ENCODE assay signal across 23 cellular contexts in the genomic region with DNA sequence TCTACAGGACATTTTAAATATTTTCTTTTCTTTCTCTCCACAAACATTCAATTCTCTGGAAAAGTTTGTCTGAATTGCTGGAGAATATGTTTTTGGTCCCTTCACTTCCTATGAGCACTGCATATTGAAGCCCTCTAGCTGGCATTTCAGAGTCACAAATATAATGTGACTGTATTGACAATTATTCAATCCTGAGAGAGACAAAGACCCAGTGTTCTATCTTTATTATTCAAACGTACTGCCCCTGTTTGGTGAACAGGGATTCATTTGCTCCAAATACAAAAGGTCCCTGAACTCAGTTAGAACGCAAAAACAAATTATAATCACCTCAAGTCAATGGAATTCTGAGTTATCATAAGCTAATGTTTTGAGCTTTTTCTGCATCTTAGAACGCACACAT.
"Had no signal": no experiment of that assay in that cellular context is flagged by ENCODE, and none has a peak within 500 bp of the region (broad histone marks: within the 10 kb centered on the region; RNA-seq: fewer than 3 reads in every experiment).

No MANE protein-coding gene starts in this region.

- FAIRE-seq: frontal cortex, islet of Langerhans, small intestine had no signal

- H3K4me1 ChIP-seq: body of pancreas, heart right ventricle, testis, upper lobe of right lung had no signal

- H3K36me3 ChIP-seq: heart right ventricle, upper lobe of right lung had no signal

- H3K4me3 ChIP-seq: body of pancreas, heart right ventricle, lung, mucosa of descending colon, testis, upper lobe of right lung had no signal

- H3K27ac ChIP-seq: body of pancreas, heart right ventricle, testis, upper lobe of right lung had no signal

- H3K27me3 ChIP-seq: body of pancreas, heart right ventricle, testis, upper lobe of right lung had no signal

- DNase-seq: activated CD4-positive, alpha-beta T cell treated with anti-CD3 and anti-CD28 coated beads, Interleukin-2, amount 10 ng/mL, durations not matched to agents 24 days and 14 days; activated CD4-positive, CD25-positive, alpha-beta regulatory T cell; activated CD8-positive, alpha-beta memory T cell treated with anti-CD3 and anti-CD28 coated beads, Interleukin-2, amount 50 U/mL, for 4 hours; activated CD8-positive, alpha-beta T cell treated with anti-CD3 and anti-CD28 coated beads, Interleukin-2, amount 10 ng/mL, durations not matched to agents 7 days and 5 days; activated effector memory CD4-positive, alpha-beta T cell treated with anti-CD3 and anti-CD28 coated beads, Interleukin-2, amount 50 U/mL, for 16 hours; activated T-cell treated with anti-CD3 and anti-CD28 coated beads, Interleukin-2, amount 50 U/mL, for 48 hours; amygdala; body of pancreas; cortex of kidney; effector memory CD4-positive, alpha-beta T cell; heart right ventricle; left colon; mucosa of descending colon; naive thymus-derived CD4-positive, alpha-beta T cell; right cardiac atrium; small intestine; SW 1271; testis; upper lobe of right lung had no signal

- H3K9me3 ChIP-seq: body of pancreas, mucosa of descending colon, testis, upper lobe of right lung had no signal

- ATAC-seq: activated CD8-positive, alpha-beta T cell treated with anti-CD3 and anti-CD28 coated beads, Interleukin-2, amount 10 ng/mL, durations not matched to agents 7 days and 5 days; activated naive CD4-positive, alpha-beta T cell treated with anti-CD3 and anti-CD28 coated beads, Interleukin-2, amount 50 U/mL, for 72 hours; body of pancreas; heart right ventricle; left colon; mucosa of descending colon; naive thymus-derived CD4-positive, alpha-beta T cell; right cardiac atrium; upper lobe of right lung had no signal
